ENCODE assay signal across 19 cellular contexts in the genomic region with DNA sequence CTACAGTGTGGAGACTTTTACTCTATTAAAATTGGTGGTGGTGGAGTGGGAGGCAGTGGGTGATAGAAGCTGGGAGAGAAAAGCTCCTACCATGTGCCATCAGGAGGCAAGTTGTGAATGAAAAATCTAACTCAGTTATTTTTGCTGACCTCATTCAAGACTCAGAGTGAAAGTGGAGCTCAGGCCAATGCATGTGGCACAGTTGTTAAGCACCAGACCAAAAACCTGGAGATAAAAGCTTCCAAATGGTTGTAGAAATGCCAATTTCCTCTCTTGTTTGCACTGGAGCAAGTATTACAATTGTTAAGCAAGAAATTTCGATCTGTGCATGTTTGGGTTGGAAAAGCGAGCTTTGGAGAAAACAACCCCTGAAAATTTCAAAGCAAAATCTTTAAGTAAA.
DNase-seq lines count a peak whose midpoint lies in the region; FAIRE-seq and TF ChIP-seq lines count a peak whose summit lies in the region.
"Had no signal": no experiment of that assay in that cellular context is flagged by ENCODE, and none has a peak within 500 bp of the region (broad histone marks: within the 10 kb centered on the region; RNA-seq: fewer than 3 reads in every experiment).

No MANE protein-coding gene starts in this region.

- H3K27ac ChIP-seq in astrocyte (ENCODE audit: low read depth, low read length) (no peak overlapping the region), thyroid gland (peak overlapping the region in 1 of 3 donors; percentile 15)

- H3K36me3 Mint-ChIP-seq in astrocyte (ENCODE audit: low read depth, unreplicated experiment): peaks cover 6% of the 10 kb centered on the region

- peaks cover 22% of the 10 kb centered on the region for H3K4me1 Mint-ChIP-seq in astrocyte (ENCODE audit: low read depth, unreplicated experiment)
- H3K4me1 Mint-ChIP-seq: B cell had no signal

- H2AFZ ChIP-seq in astrocyte (ENCODE audit: low read depth, low read length): no peak overlapping the region

- H3K36me3 ChIP-seq in astrocyte (ENCODE audit: insufficient read depth, low read length) (no peaks in the 10 kb centered on the region), thyroid gland (no peaks in the 10 kb centered on the region)

- peaks cover 6% of the 10 kb centered on the region for H3K4me1 ChIP-seq in astrocyte (ENCODE audit: insufficient read depth, low read length)
- H3K4me1 ChIP-seq in thyroid gland: peaks cover 0 to 5% of the 10 kb centered on the region in 2 donors

- no peak overlapping the region for H3K4me3 ChIP-seq in astrocyte (ENCODE audit: insufficient read depth, low read depth, low read length)
- H3K4me3 ChIP-seq in fibroblast of the aortic adventitia (ENCODE audit: low read depth, low read length): no peak overlapping the region
- no peak overlapping the region for H3K4me3 ChIP-seq in thyroid gland (replicated peaks in 1 of 3)

- intact Hi-C loops in thyroid gland (cut with DNase I): no loop called here

- in situ Hi-C loops in GM13977 (cut with MboI; ENCODE audit: low pct_unique_long_range_greater_than_20kb, low sequenced_read_pairs, unreplicated experiment): no loop called here

- H3K9ac ChIP-seq in astrocyte (ENCODE audit: low read length): no peak overlapping the region

- no peaks in the 10 kb centered on the region for H3K79me2 ChIP-seq in astrocyte (ENCODE audit: insufficient read depth, low read length)

- TF ChIP-seq CTCF in astrocyte (IDR thresholded peaks at IDR 0.05; ENCODE audit: insufficient read depth, low read depth, low read length): no peak
- TF ChIP-seq CTCF in fibroblast of the aortic adventitia (IDR thresholded peaks at IDR 0.05; ENCODE audit: insufficient read depth, low read length): no peak
- TF ChIP-seq CTCF in thyroid gland (IDR thresholded peaks at IDR 0.05): no peak
- no peak for TF ChIP-seq CTCF in GM13977 (IDR thresholded peaks at IDR 0.05; ENCODE audit: extremely low read depth, insufficient read depth, missing control alignments)

- no peak overlapping the region for H3K4me2 ChIP-seq in astrocyte (ENCODE audit: low read length)

- no peak for FAIRE-seq in astrocyte (lab: Jason Lieb, UNC)
- FAIRE-seq: GM19239 had no signal

- no peak overlapping the region for H3K4me3 Mint-ChIP-seq in astrocyte (ENCODE audit: unreplicated experiment)
- H3K4me3 Mint-ChIP-seq: B cell had no signal

- no peaks in the 10 kb centered on the region for H4K20me1 ChIP-seq in astrocyte (ENCODE audit: insufficient read depth, low read length)

- WGBS in thyroid gland, 2 donors: 34 to 36% methylated on average over 2 of the region's 2 CpGs

- H3K27me3 ChIP-seq in astrocyte (ENCODE audit: insufficient read depth, low read length) (no peaks in the 10 kb centered on the region), thyroid gland (no peaks in the 10 kb centered on the region)

- TF ChIP-seq POLR2A in thyroid gland (IDR thresholded peaks at IDR 0.05): no peak

- H3K9me3 Mint-ChIP-seq in astrocyte (ENCODE audit: unreplicated experiment): no peaks in the 10 kb centered on the region

- peak overlapping the region; percentile 15 for H3K27ac Mint-ChIP-seq in astrocyte (ENCODE audit: unreplicated experiment)
- H3K27ac Mint-ChIP-seq: B cell had no signal

- DNase-seq in GM03348 (ENCODE audit: low spot score): peak; percentile 11
- DNase-seq in astrocyte (ENCODE audit: low read depth): no peak
- DNase-seq in fibroblast of the aortic adventitia (ENCODE audit: low read depth): peak; percentile 75
- peak; percentile 38 to 69 for DNase-seq in thyroid gland
- DNase-seq in GM13977 (ENCODE audit: low spot score): no peak
- DNase-seq in NCI-H748 (lab: John Stamatoyannopoulos, UW; ENCODE audit: unreplicated experiment): no peak
- no peak for DNase-seq in stimulated activated CD4-positive, alpha-beta T cell treated with anti-CD3 and anti-CD28 coated beads, Interleukin-15, amount 100 ng/mL, for 24 hours
- DNase-seq: DMS 273 treated with DMSO at 0.1 percent for 48 hours, DND-41, GOT3, KG1, NCI-H1105 treated with DMSO at 0.1 percent for 48 hours, NCI-H1694 treated with DMSO at 0.1 percent for 48 hours, NCI-H510A, NCI-H774, OCI-M1, SIG-M5 had no signal

- no peaks in the 10 kb centered on the region for H3K9me3 ChIP-seq in astrocyte (ENCODE audit: insufficient read depth, low read depth, low read length)
- H3K9me3 ChIP-seq in thyroid gland: no peaks in the 10 kb centered on the region

- no peaks in the 10 kb centered on the region for H3K27me3 Mint-ChIP-seq in astrocyte (ENCODE audit: low read depth, unreplicated experiment)

Comparison
In these comparisons a context has a peak if more than half of its experiments do, and no peak if none do; other contexts are left out.
1. DNase-seq: peak in GM03348 (single experiment), fibroblast of the aortic adventitia (single experiment) and thyroid gland (2 of 2); none in astrocyte (single experiment), GM13977 (single experiment), NCI-H748 (single experiment) and stimulated activated CD4-positive, alpha-beta T cell treated with anti-CD3 and anti-CD28 coated beads, Interleukin-15, amount 100 ng/mL, for 24 hours (single experiment).